In the genomic region with DNA sequence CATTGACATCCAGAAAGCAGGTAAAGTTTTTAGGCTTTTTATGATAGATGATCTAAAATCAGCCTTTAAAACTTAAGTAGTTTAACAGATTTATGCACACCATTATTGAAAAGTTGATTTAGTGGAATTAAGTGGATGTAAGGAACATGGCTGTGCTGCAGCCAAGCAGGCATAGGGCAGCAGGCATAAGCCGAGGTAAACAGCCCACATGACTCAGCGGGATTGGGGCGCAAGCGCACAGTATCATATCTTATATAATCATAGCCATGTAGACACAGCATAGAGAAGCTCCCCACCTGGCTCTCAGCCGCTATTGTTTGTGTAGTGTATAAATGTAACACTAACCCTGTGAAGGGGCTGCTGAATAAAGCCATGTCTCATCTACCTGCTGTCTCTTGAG, we compare ENCODE assay signal across 14 cellular contexts.
DNase-seq lines count a peak whose midpoint lies in the region; ATAC-seq and TF ChIP-seq lines count a peak whose summit lies in the region.
"Had no signal": no experiment of that assay in that cellular context is flagged by ENCODE, and none has a peak within 500 bp of the region (broad histone marks: within the 10 kb centered on the region; RNA-seq: fewer than 3 reads in every experiment).

No MANE protein-coding gene starts in this region.

- no peak overlapping the region for H4K8ac ChIP-seq in mesendoderm (ENCODE audit: low read depth, low read length)

- TF ChIP-seq POLR2A in Peyer's patch (IDR thresholded peaks at IDR 0.05): no peak

- H3K27ac ChIP-seq in Peyer's patch (no peak overlapping the region), mesendoderm (ENCODE audit: low read depth, low read length) (no peak overlapping the region), coronary artery (no peak overlapping the region)
- H3K27ac ChIP-seq: heart right ventricle had no signal

- H3K56ac ChIP-seq in mesendoderm (ENCODE audit: low read length): no peak overlapping the region

- ATAC-seq in HG02642 (IDR thresholded peaks at IDR 0.05; ENCODE audit: poor library complexity, unreplicated experiment): no peak
- ATAC-seq: heart right ventricle, left ventricle myocardium superior had no signal

- H2AK5ac ChIP-seq in mesendoderm (ENCODE audit: low read length): no peak overlapping the region

- no peak overlapping the region for H4K5ac ChIP-seq in mesendoderm (ENCODE audit: low read length)

- H3K79me1 ChIP-seq in mesendoderm (ENCODE audit: low read length): no peaks in the 10 kb centered on the region

- H3K27me3 ChIP-seq in Peyer's patch: no peaks in the 10 kb centered on the region
- H3K27me3 ChIP-seq in mesendoderm (ENCODE audit: insufficient read depth, low read length, poor library complexity): no peaks in the 10 kb centered on the region
- H3K27me3 ChIP-seq: heart right ventricle had no signal

- peaks cover 0 to 4% (median 0%) of the 10 kb centered on the region in 4 donors for H3K9me3 ChIP-seq in Peyer's patch

- no peaks in the 10 kb centered on the region for H3K36me3 ChIP-seq in Peyer's patch
- no peaks in the 10 kb centered on the region for H3K36me3 ChIP-seq in mesendoderm (ENCODE audit: control insufficient read depth, insufficient read depth, low read length)
- H3K36me3 ChIP-seq: heart right ventricle had no signal

- no peak overlapping the region for H3K9ac ChIP-seq in mesendoderm (ENCODE audit: low read length)

- peak; percentile 20 for DNase-seq in NCI-H2196 (lab: John Stamatoyannopoulos, UW; ENCODE audit: unreplicated experiment)
- DNase-seq in NCI-H2196 treated with DMSO at 0.1 percent for 48 hours (lab: John Stamatoyannopoulos, UW; ENCODE audit: unreplicated experiment): no peak
- DNase-seq in GM12865 (ENCODE audit: low read depth): peak; percentile 50
- peak in 2 of 3 donors; percentile 20 to 61 for DNase-seq in Peyer's patch
- DNase-seq in mesendoderm: peak; percentile 67
- no peak for DNase-seq in 8988T
- DNase-seq in coronary artery (ENCODE audit: low spot score): no peak
- DNase-seq: EL, heart right ventricle, IMR-90, left ventricle myocardium superior, NCI-H524, occipital lobe had no signal

- H3K4ac ChIP-seq in mesendoderm (ENCODE audit: low read depth, low read length): no peak overlapping the region

- H3K79me2 ChIP-seq in mesendoderm (ENCODE audit: control insufficient read depth, insufficient read depth, low read length): no peaks in the 10 kb centered on the region

- WGBS in mesendoderm (ENCODE audit: extremely low coverage, insufficient coverage, low lambda C conversion rate): no CpG with 5 or more reads among the region's 5 CpGs

- H2BK120ac ChIP-seq in mesendoderm (ENCODE audit: low read depth, low read length): no peak overlapping the region

- no peak overlapping the region for H3K4me2 ChIP-seq in mesendoderm (ENCODE audit: low read length)

- no peak overlapping the region for H2BK15ac ChIP-seq in mesendoderm (replicated peaks; ENCODE audit: low read depth)

- H3K4me1 ChIP-seq in Peyer's patch (no peaks in the 10 kb centered on the region), mesendoderm (ENCODE audit: control insufficient read depth, low read depth, low read length) (no peaks in the 10 kb centered on the region)

- TF ChIP-seq CTCF in GM12865 (IDR thresholded peaks at IDR 0.05; ENCODE audit: insufficient read depth, low read depth, low read length, missing control alignments) (no peak), Peyer's patch (IDR thresholded peaks at IDR 0.05) (no peak), coronary artery (IDR thresholded peaks at IDR 0.05) (no peak)

- no peak overlapping the region for H2BK5ac ChIP-seq in mesendoderm (ENCODE audit: low read length)

- H3K4me3 ChIP-seq in GM12865 (ENCODE audit: low read depth, low read length): no peak overlapping the region
- H3K4me3 ChIP-seq in Peyer's patch: no peak overlapping the region
- no peak overlapping the region for H3K4me3 ChIP-seq in mesendoderm (ENCODE audit: low read length)
- H3K4me3 ChIP-seq in coronary artery: no peak overlapping the region
- H3K4me3 ChIP-seq: heart right ventricle had no signal

- H3K23ac ChIP-seq in mesendoderm (ENCODE audit: low read length): no peak overlapping the region

- H3K18ac ChIP-seq in mesendoderm (ENCODE audit: low read length): no peak overlapping the region

Comparison
In these comparisons a context has a peak if more than half of its experiments do, and no peak if none do; other contexts are left out.
1. DNase-seq: peak in NCI-H2196 (single experiment), GM12865 (single experiment), Peyer's patch (2 of 3) and mesendoderm (single experiment); none in NCI-H2196 treated with DMSO at 0.1 percent for 48 hours (single experiment), 8988T (single experiment) and coronary artery (single experiment).